ENCODE assay signal across 8 cellular contexts in genomic region chr6:156719720-156720563, GRCh38. TPM values are rescaled to one million over a fixed set of nuclear protein-coding genes. Genes with fewer than 3 reads are reported as not detected.
DNase-seq lines count a peak whose midpoint lies in the region; ATAC-seq and TF ChIP-seq lines count a peak whose summit lies in the region.

No MANE protein-coding gene starts in this region.

- no peaks in the 10 kb centered on the region for H3K36me3 ChIP-seq in ovary
- no peaks in the 10 kb centered on the region for H3K36me3 ChIP-seq in testis (ENCODE audit: low read depth, missing control alignments)

- H3K27me3 ChIP-seq in ovary (no peaks in the 10 kb centered on the region), testis (no peaks in the 10 kb centered on the region)

- H3K4me3 ChIP-seq in ovary = peak overlapping the region; percentile 38
- H3K4me3 ChIP-seq in testis = peak overlapping the region; percentile 31 to 49

- DNase-seq in SIG-M5 treated with dmso at 0.1 percent for 504 hours (lab: John Stamatoyannopoulos, UW; ENCODE audit: unreplicated experiment) (peak; percentile 76), SIG-M5 (lab: John Stamatoyannopoulos, UW) (no peak), germinal center (ENCODE audit: low spot score) (peak; percentile 53), ovary (peak; percentile 93 to 97 (median 95)), testis (peak; percentile 94)
- DNase-seq in activated naive CD4-positive, alpha-beta T cell treated with Interleukin-2 at 50 U/mL for 16 hours = peak; percentile 73

- TF ChIP-seq POLR2A in ovary (IDR thresholded peaks at IDR 0.05) (no peak), testis (IDR thresholded peaks at IDR 0.05) (no peak)

- H3K27ac ChIP-seq in ovary (peak overlapping the region; percentile 70 to 96), testis (peak overlapping the region; percentile 93 to 96)

- peak; percentile 72 for ATAC-seq in HG03064 (IDR thresholded peaks at IDR 0.05; ENCODE audit: low read depth, unreplicated experiment)

- intact Hi-C loops in ovary (cut with DNase I) (loop anchor here in 2 of 4 donors (2.0 to 5.0 kb wide), 2 partner anchors 57 kb away; partner anchors contain the start of gene ARID1B (in 2 of the 2)), testis (cut with DNase I; ENCODE audit: low total_unique reads) (loop anchor here (2.0 to 5.0 kb wide), 2 partner anchors 31 to 57 kb away; partner anchors contain the start of gene ARID1B)

- 14 to 26% (median 16%) methylated on average over 41 to 50 of the region's 50 CpGs for WGBS in ovary, 3 donors
- WGBS in testis, 2 donors = 8 to 15% methylated on average over 21 to 49 of the region's 50 CpGs

- TF ChIP-seq CTCF in ovary (IDR thresholded peaks at IDR 0.05) (no peak), testis (IDR thresholded peaks at IDR 0.05) (no peak)

- H3K4me1 ChIP-seq in ovary (ENCODE audit: insufficient read depth) (peaks cover 14% of the 10 kb centered on the region), testis (peaks cover 35% of the 10 kb centered on the region)

- TF ChIP-seq EP300 in ovary (IDR thresholded peaks at IDR 0.05) = no peak

- H3K9me3 ChIP-seq in ovary = no peaks in the 10 kb centered on the region
- H3K9me3 ChIP-seq in testis = no peaks in the 10 kb centered on the region

TF ChIP-seq in PFSK-1, 5 proteins besides CTCF, POLR2A, EP300 and RAD21:
- TF ChIP-seq FOXP2 (optimal IDR thresholded peaks at IDR 0.05; ENCODE audit: borderline replicate concordance, extremely low read depth, extremely low read length, insufficient read depth) (peak; percentile 92), TAF1 (IDR thresholded peaks at IDR 0.05; ENCODE audit: borderline replicate concordance, insufficient read depth, low read length) (no peak), SIN3A (IDR thresholded peaks at IDR 0.05; ENCODE audit: borderline replicate concordance, insufficient read depth, low read length) (no peak)

RNA-seq across cellular contexts. Expression of gene ARID1B, which starts 57.2 kb away (rescaled TPM):
- polyA plus RNA-seq in PFSK-1 (2012; ENCODE audit: insufficient read length, low read depth) = 36.6 TPM
- total RNA-seq in ovary = 100 to 1,000 TPM in 6 of 7 donors, 10 to 100 TPM in 1; 96.3 to 144 (median 106) TPM
- 10 to 100 TPM; 33.2 to 58.5 TPM for polyA plus RNA-seq in ovary
- total RNA-seq in testis = 100 to 1,000 TPM; 103 to 126 TPM
- polyA plus RNA-seq in testis (ENCODE audit: insufficient read depth, low read depth, low replicate concordance) = 26.2 TPM
